ENCODE assay signal across 6 cellular contexts in genomic region chr5:144831650-144832049, GRCh38.
"Had no signal": no experiment of that assay in that cellular context is flagged by ENCODE, and none has a peak within 500 bp of the region (broad histone marks: within the 10 kb centered on the region; RNA-seq: fewer than 3 reads in every experiment).

No MANE protein-coding gene starts in this region.

- H3K27ac Mint-ChIP-seq: IgD-negative memory B cell had no signal

- H3K36me3 Mint-ChIP-seq: IgD-negative memory B cell had no signal

- DNase-seq: IMR-90, KBM-7, KG1 had no signal

- H3K4me1 Mint-ChIP-seq: IgD-negative memory B cell had no signal

- ATAC-seq: HepG2, K562 had no signal

- H3K27me3 Mint-ChIP-seq: IgD-negative memory B cell had no signal
